In genomic region chr20:3687655-3688054, GRCh38 we compare ENCODE assay signal across 9 cellular contexts. TPM values are rescaled to one million over a fixed set of nuclear protein-coding genes. Genes with fewer than 3 reads are reported as not detected.
A peak's percentile ranks its signal among the peaks of the same experiment; 100 is the strongest.
DNase-seq lines count a peak whose midpoint lies in the region; ATAC-seq and TF ChIP-seq lines count a peak whose summit lies in the region.
"Had no signal": no experiment of that assay in that cellular context is flagged by ENCODE, and none has a peak within 500 bp of the region (broad histone marks: within the 10 kb centered on the region; RNA-seq: fewer than 3 reads in every experiment).

No MANE protein-coding gene starts in this region.

- H3K4me3 ChIP-seq in breast epithelium (peak overlapping the region in 1 of 3 donors; percentile 19), upper lobe of right lung (no peak overlapping the region)
- H3K4me3 ChIP-seq: cardiac muscle cell had no signal

- no peak for TF ChIP-seq CTCF in breast epithelium (IDR thresholded peaks at IDR 0.05)
- TF ChIP-seq CTCF in upper lobe of right lung (IDR thresholded peaks at IDR 0.05), result no peak

- DNase-seq in NCI-H2196 (lab: John Stamatoyannopoulos, UW; ENCODE audit: unreplicated experiment), result peak; percentile 10
- DNase-seq in NCI-H2196 treated with DMSO at 0.1 percent for 48 hours (lab: John Stamatoyannopoulos, UW; ENCODE audit: unreplicated experiment), result no peak
- no peak for DNase-seq in breast epithelium (ENCODE audit: low spot score in 2 of 2)
- DNase-seq in kidney glomerular epithelial cell (lab: John Stamatoyannopoulos, UW), result peak; percentile 9
- DNase-seq in upper lobe of right lung, result no peak
- DNase-seq in DMS153 treated with DMSO at 0.1 percent for 48 hours (lab: John Stamatoyannopoulos, UW; ENCODE audit: unreplicated experiment), result no peak
- no peak for DNase-seq in erythroblast (lab: John Stamatoyannopoulos, UW)

- H3K4me1 ChIP-seq in breast epithelium, result no peaks in the 10 kb centered on the region
- H3K4me1 ChIP-seq in upper lobe of right lung, result no peaks in the 10 kb centered on the region

- intact Hi-C loops in breast epithelium (cut with DNase I; ENCODE audit: low total_unique reads), result no loop called here
- intact Hi-C loops in upper lobe of right lung (cut with DNase I), result no loop called here

- H3K9me3 ChIP-seq in breast epithelium (no peaks in the 10 kb centered on the region), upper lobe of right lung (no peaks in the 10 kb centered on the region)

- H3K27me3 ChIP-seq in breast epithelium, result no peaks in the 10 kb centered on the region
- H3K27me3 ChIP-seq in upper lobe of right lung, result peaks cover 10% of the 10 kb centered on the region

- no peaks in the 10 kb centered on the region for H3K36me3 ChIP-seq in breast epithelium
- H3K36me3 ChIP-seq in upper lobe of right lung, result no peaks in the 10 kb centered on the region
- H3K36me3 ChIP-seq: cardiac muscle cell had no signal

- ATAC-seq in upper lobe of right lung, result peak; percentile 13
- ATAC-seq in HG03280 (IDR thresholded peaks at IDR 0.05; ENCODE audit: unreplicated experiment), result no peak

- TF ChIP-seq POLR2A in breast epithelium (IDR thresholded peaks at IDR 0.05) (no peak), erythroblast (IDR thresholded peaks at IDR 0.05; ENCODE audit: low read length) (no peak)

- H3K27ac ChIP-seq in breast epithelium (peak overlapping the region; percentile 31 to 87), upper lobe of right lung (no peak overlapping the region)
- H3K27ac ChIP-seq: cardiac muscle cell had no signal

RNA-seq across cellular contexts. Expression of gene ADAM33, which starts 5.8 kb away (rescaled TPM):
- 10 to 100 TPM; 29.4 to 39.5 (median 37.4) TPM for total RNA-seq in breast epithelium
- 11.0 TPM for total RNA-seq in upper lobe of right lung

RNA-seq across cellular contexts. Expression of gene GFRA4, which starts 24.5 kb away (rescaled TPM):
- total RNA-seq in breast epithelium (not detected), upper lobe of right lung (not detected)
- total RNA-seq: cardiac muscle cell had no signal

RNA-seq across cellular contexts. Expression of gene SIGLEC1, which starts 24.7 kb away (rescaled TPM):
- 10 to 100 TPM in 1 of 3 donors, 1 to 10 TPM in 2; 2.0 to 32.0 (median 6.9) TPM for total RNA-seq in breast epithelium
- total RNA-seq in upper lobe of right lung, result 53.6 TPM
- total RNA-seq: cardiac muscle cell had no signal

RNA-seq across cellular contexts. Expression of gene HSPA12B, which starts 44.8 kb away (rescaled TPM):
- total RNA-seq in breast epithelium, result 10 to 100 TPM in 1 of 3 donors, 1 to 10 TPM in 2; 7.0 to 25.2 (median 9.3) TPM
- 33.7 TPM for total RNA-seq in upper lobe of right lung

Comparison
In these comparisons a context has a peak if more than half of its experiments do, and no peak if none do; other contexts are left out.
1. DNase-seq: peak in NCI-H2196 (single experiment) and kidney glomerular epithelial cell (single experiment); none in NCI-H2196 treated with DMSO at 0.1 percent for 48 hours (single experiment), breast epithelium (0 of 2), upper lobe of right lung (single experiment), DMS153 treated with DMSO at 0.1 percent for 48 hours (single experiment) and erythroblast (0 of 2).